1 cellular context compared by ENCODE assay signal in genomic region chr21:43348801-43349261, GRCh38.
TF ChIP-seq lines count a peak whose summit lies in the region.

No MANE protein-coding gene starts in this region.

TF ChIP-seq in endothelial cell of umbilical vein, 7 proteins besides CTCF, POLR2A, EP300 and RAD21 (continued from another document):
- TF ChIP-seq POLR2AphosphoS5 (IDR thresholded peaks at IDR 0.05; ENCODE audit: insufficient read depth, low read depth, low read length) (no peak), FOS (IDR thresholded peaks at IDR 0.05; ENCODE audit: borderline replicate concordance, insufficient read depth, low read length) (no peak)
